Comparison of ENCODE assay signal across 22 cellular contexts in the genomic region with DNA sequence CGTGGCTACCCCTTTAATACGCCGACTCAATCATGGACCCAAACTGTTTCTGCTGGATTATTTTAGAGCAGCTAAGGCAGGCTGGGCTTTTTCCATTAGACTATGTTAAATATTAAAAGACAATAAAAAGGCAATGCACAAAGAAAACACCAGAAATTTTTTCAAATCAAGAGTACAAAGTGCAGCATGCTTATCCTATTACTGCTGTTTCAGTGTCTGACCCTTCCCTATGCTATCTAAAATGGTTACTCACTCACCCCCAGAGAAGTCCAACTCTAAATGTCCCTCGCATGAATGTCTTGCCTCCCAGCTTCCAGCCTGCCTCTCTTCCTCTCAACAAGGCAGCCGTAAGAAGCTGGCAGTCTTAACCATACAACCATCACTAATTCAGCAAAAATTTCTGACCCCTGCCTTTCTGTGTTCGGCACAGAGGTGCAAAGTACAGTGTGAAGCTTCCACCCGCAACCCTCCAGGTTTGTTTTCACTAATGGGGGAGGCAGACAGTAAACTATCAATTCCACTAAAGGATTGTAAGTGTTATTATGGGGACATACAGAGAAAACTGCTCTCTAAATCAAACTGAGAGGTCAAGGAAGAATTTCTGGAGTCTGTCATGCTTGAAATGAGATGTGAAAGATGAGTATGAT.
"Had no signal": no experiment of that assay in that cellular context is flagged by ENCODE, and none has a peak within 500 bp of the region (broad histone marks: within the 10 kb centered on the region; RNA-seq: fewer than 3 reads in every experiment).

No MANE protein-coding gene starts in this region.

- H3K36me3 ChIP-seq: heart left ventricle, left ventricle myocardium inferior, neutrophil, tibial artery, upper lobe of left lung, uterus had no signal

- H3K4me3 Mint-ChIP-seq: naive thymus-derived CD4-positive, alpha-beta T cell; nephron progenitor cell; stimulated activated memory B cell treated with anti-CD40 and anti-IgM and Interleukin-4, amounts not matched to agents 10 μg/mL and 1 μg/mL and 100 μg/mL, for 72 hours; stimulated activated naive CD8-positive, alpha-beta T cell treated with anti-CD3 and anti-CD28 coated beads, Interleukin-15, Interleukin-2, amounts not matched to agents 100 ng/mL and 50 ng/mL, for 24 hours had no signal

- ATAC-seq: heart left ventricle; naive thymus-derived CD4-positive, alpha-beta T cell; right cardiac atrium; stimulated activated memory B cell treated with anti-CD40 and anti-IgM and Interleukin-4, amounts not matched to agents 10 μg/mL and 1 μg/mL and 100 μg/mL, for 72 hours had no signal

- H3K27ac ChIP-seq: coronary artery, dorsolateral prefrontal cortex, heart left ventricle, left ventricle myocardium inferior, neutrophil, tibial artery, upper lobe of left lung, uterus had no signal

- H3K36me3 Mint-ChIP-seq: stimulated activated memory B cell treated with anti-CD40 and anti-IgM and Interleukin-4, amounts not matched to agents 10 μg/mL and 1 μg/mL and 100 μg/mL, for 72 hours had no signal

- H3K4me1 Mint-ChIP-seq: naive thymus-derived CD4-positive, alpha-beta T cell; nephron progenitor cell; stimulated activated memory B cell treated with anti-CD40 and anti-IgM and Interleukin-4, amounts not matched to agents 10 μg/mL and 1 μg/mL and 100 μg/mL, for 72 hours had no signal

- H3K4me3 ChIP-seq: coronary artery, dorsolateral prefrontal cortex, heart left ventricle, left ventricle myocardium inferior, lung, tibial artery, upper lobe of left lung, uterus had no signal

- DNase-seq: dorsolateral prefrontal cortex; effector CD8-positive, alpha-beta T cell; heart left ventricle; hypothalamus; left ventricle myocardium inferior; mesendoderm; naive thymus-derived CD4-positive, alpha-beta T cell; nephron progenitor cell; posterior cingulate gyrus; right cardiac atrium; stimulated activated CD4-positive, alpha-beta T cell treated with anti-CD3 and anti-CD28 coated beads, Interleukin-4, amount 100 ng/mL, for 1 hour; stimulated activated CD8-positive, alpha-beta memory T cell treated with anti-CD3 and anti-CD28 coated beads, Interleukin-4, amount 100 ng/mL, for 48 hours; tibial artery; upper lobe of left lung; uterus had no signal

- FAIRE-seq: frontal cortex, islet of Langerhans had no signal

- H3K9me3 Mint-ChIP-seq: nephron progenitor cell; stimulated activated naive CD8-positive, alpha-beta T cell treated with anti-CD3 and anti-CD28 coated beads, Interleukin-15, Interleukin-2, amounts not matched to agents 100 ng/mL and 50 ng/mL, for 24 hours had no signal

- H3K27me3 ChIP-seq: upper lobe of left lung, uterus had no signal

- H3K9me3 ChIP-seq: heart left ventricle, left ventricle myocardium inferior, neutrophil, tibial artery, upper lobe of left lung, uterus had no signal

- H3K27ac Mint-ChIP-seq: naive thymus-derived CD4-positive, alpha-beta T cell; nephron progenitor cell; stimulated activated memory B cell treated with anti-CD40 and anti-IgM and Interleukin-4, amounts not matched to agents 10 μg/mL and 1 μg/mL and 100 μg/mL, for 72 hours; stimulated activated naive CD8-positive, alpha-beta T cell treated with anti-CD3 and anti-CD28 coated beads, Interleukin-15, Interleukin-2, amounts not matched to agents 100 ng/mL and 50 ng/mL, for 24 hours had no signal

- H3K4me1 ChIP-seq: tibial artery, upper lobe of left lung, uterus had no signal
